Comparison of ENCODE assay signal across 8 cellular contexts in the genomic region with DNA sequence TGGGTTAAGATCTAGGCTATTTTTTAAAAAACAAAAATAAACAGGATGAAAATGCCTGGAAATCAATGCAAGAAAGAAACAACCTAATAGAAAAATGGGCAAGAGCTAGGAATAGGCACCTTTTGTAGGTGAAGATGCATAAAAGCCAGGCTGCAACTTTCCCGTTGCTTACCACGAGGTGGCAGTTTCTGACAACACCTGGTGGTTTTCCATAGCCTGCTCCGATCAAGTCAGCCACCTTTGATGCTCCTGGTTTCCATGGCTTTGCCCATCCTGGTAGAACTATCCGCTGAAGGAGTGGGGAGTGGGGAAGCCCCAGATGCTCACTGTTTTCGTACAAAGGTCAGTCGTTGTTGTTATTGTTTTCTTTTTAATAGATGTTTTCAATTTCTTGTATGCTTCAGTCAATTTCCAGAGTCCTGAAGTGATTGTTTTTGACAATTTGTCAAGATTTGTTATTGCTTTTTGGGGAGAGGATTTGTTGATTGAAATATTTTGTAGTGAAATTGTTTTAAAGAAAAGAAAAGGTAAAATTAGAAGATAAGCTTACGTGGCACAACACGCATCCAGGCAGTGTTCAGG. TPM values are rescaled to one million over a fixed set of nuclear protein-coding genes. Genes with fewer than 3 reads are reported as not detected.
A peak's percentile ranks its signal among the peaks of the same experiment; 100 is the strongest.
DNase-seq lines count a peak whose midpoint lies in the region; ATAC-seq and TF ChIP-seq lines count a peak whose summit lies in the region.
"Had no signal": no experiment of that assay in that cellular context is flagged by ENCODE, and none has a peak within 500 bp of the region (broad histone marks: within the 10 kb centered on the region; RNA-seq: fewer than 3 reads in every experiment).

No MANE protein-coding gene starts in this region.

- DNase-seq in GM20000 (ENCODE audit: low spot score) (peak; percentile 41), NCI-H345 (lab: John Stamatoyannopoulos, UW) (peak; percentile 81), cerebellum (ENCODE audit: low spot score) (peak; percentile 57), retina (peak; percentile 10), inferior parietal cortex (ENCODE audit: extremely low spot score) (no peak), NCI-H2029 treated with DMSO at 0.1 percent for 48 hours (lab: John Stamatoyannopoulos, UW) (no peak)

- no peak for TF ChIP-seq CTCF in GM20000 (IDR thresholded peaks at IDR 0.05; ENCODE audit: extremely low read depth, missing control alignments)

- ATAC-seq in GM21576 (IDR thresholded peaks at IDR 0.05; ENCODE audit: unreplicated experiment) = no peak

RNA-seq across cellular contexts. Expression of gene UBE2Q1, which starts 24.1 kb away (rescaled TPM):
- 15.2 TPM for total RNA-seq in cerebellum

RNA-seq across cellular contexts. Expression of gene SHE, which starts 32.1 kb away (rescaled TPM):
- total RNA-seq in cerebellum = 2.8 TPM
- total RNA-seq: T-helper 1 cell treated with Interleukin-12 subunit alpha and Interleukin-12 subunit beta and Interleukin-4 antibody, amounts not matched to agents 30 ng/mL and 1 ng/mL, for 36 hours had no signal

RNA-seq across cellular contexts. Expression of gene TDRD10, which starts 32.3 kb away (rescaled TPM):
- total RNA-seq in cerebellum = 0.82 TPM
- total RNA-seq: T-helper 1 cell treated with Interleukin-12 subunit alpha and Interleukin-12 subunit beta and Interleukin-4 antibody, amounts not matched to agents 30 ng/mL and 1 ng/mL, for 36 hours had no signal

RNA-seq across cellular contexts. Expression of gene CHRNB2, which starts 33.2 kb away (rescaled TPM):
- 16.2 TPM for total RNA-seq in cerebellum
- total RNA-seq: T-helper 1 cell treated with Interleukin-12 subunit alpha and Interleukin-12 subunit beta and Interleukin-4 antibody, amounts not matched to agents 30 ng/mL and 1 ng/mL, for 36 hours had no signal

Comparison
In these comparisons a context has a peak if more than half of its experiments do, and no peak if none do; other contexts are left out.
1. DNase-seq: peak in GM20000 (single experiment), NCI-H345 (single experiment), cerebellum (single experiment) and retina (single experiment); none in inferior parietal cortex (single experiment) and NCI-H2029 treated with DMSO at 0.1 percent for 48 hours (single experiment).